Comparison of ENCODE assay signal across 1 cellular context in the genomic region with DNA sequence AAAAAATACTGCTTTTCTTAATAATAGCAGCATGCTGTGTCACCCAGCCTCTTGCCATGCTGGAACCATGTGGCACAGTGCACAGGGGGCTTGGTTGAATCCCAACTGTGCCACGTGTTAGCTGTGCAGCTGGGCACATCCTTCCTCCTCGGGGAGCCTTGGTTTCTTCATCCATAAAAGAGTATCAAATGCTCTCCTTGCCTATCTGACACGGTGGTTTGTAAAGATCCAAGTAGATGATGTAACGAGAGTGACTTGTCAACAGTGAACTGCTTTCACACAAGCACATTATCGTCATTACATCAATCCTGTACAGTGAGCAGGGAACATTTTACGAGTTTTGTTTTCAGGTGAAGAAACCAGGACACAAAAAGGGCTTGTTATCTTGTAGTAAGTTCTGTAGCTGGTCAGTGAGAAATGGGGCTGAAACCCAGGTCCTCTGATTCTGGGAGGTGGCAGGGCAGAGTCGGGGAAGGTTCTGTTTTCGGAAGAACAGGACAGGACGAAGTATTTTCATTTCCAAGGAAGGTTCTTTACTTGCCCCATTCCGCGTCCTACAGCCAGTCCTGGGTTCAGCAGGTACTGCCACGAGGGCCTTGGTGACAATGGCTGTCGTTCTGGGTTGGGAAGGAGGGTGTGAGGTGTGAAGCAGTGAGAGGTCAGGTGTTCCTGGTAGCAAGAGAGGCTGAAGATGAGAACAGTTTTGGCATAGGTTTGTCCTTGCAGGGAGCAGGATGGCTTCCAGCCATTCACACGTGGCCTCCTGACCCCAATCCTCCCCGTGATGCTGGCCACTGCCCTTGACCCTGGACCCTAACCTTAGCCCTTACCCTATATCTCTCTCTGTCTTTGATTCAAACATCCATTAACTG.
TF ChIP-seq lines count a peak whose summit lies in the region.

No MANE protein-coding gene starts in this region.

TF ChIP-seq in HEK293, 187 proteins besides CTCF, POLR2A, EP300 and RAD21 (continued from another document):
- TF ChIP-seq, protein P1, sequence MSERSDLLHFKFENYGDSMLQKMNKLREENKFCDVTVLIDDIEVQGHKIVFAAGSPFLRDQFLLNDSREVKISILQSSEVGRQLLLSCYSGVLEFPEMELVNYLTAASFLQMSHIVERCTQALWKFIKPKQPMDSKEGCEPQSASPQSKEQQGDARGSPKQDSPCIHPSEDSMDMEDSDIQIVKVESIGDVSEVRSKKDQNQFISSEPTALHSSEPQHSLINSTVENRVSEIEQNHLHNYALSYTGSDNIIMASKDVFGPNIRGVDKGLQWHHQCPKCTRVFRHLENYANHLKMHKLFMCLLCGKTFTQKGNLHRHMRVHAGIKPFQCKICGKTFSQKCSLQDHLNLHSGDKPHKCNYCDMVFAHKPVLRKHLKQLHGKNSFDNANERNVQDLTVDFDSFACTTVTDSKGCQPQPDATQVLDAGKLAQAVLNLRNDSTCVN (tag by site-specific recombination; optimal IDR thresholded peaks at IDR 0.05): no peak
- TF ChIP-seq ZNF112 (tag by site-specific recombination; IDR thresholded peaks at IDR 0.05) (no peak), ZNF146 (tag by site-specific recombination; IDR thresholded peaks at IDR 0.05) (no peak), ZNF548 (tag by site-specific recombination; IDR thresholded peaks at IDR 0.05) (no peak), ZNF248 (tag by site-specific recombination; IDR thresholded peaks at IDR 0.05) (no peak), ZNF335 (tag by site-specific recombination; conservative IDR thresholded peaks at IDR 0.05) (no peak), ZNF24 (tag by site-specific recombination; IDR thresholded peaks at IDR 0.05) (no peak), ZNF677 (tag by site-specific recombination; IDR thresholded peaks at IDR 0.05) (no peak), ZNF19 (tag by site-specific recombination; IDR thresholded peaks at IDR 0.05; ENCODE audit: low read depth) (no peak), ZXDB (tag by site-specific recombination; IDR thresholded peaks at IDR 0.05) (no peak), ZNF416 (tag by site-specific recombination; IDR thresholded peaks at IDR 0.05) (no peak), ZNF23 (tag by site-specific recombination; IDR thresholded peaks at IDR 0.05; ENCODE audit: borderline replicate concordance) (no peak), ZFP69B (tag by site-specific recombination; IDR thresholded peaks at IDR 0.05) (0 out of 2 replicates have a peak, but pooled peaks have one; percentile 21), ZNF555 (tag by site-specific recombination; conservative IDR thresholded peaks at IDR 0.05) (no peak), ZNF660 (tag by site-specific recombination; IDR thresholded peaks at IDR 0.05) (0 out of 2 replicates have a peak, but pooled peaks have one; percentile 44), ZNF394 (tag by site-specific recombination; IDR thresholded peaks at IDR 0.05; ENCODE audit: borderline replicate concordance) (no peak), ZNF837 (tag by site-specific recombination; IDR thresholded peaks at IDR 0.05) (no peak), ZNF544 (tag by site-specific recombination; IDR thresholded peaks at IDR 0.05) (no peak), ZNF707 (tag by site-specific recombination; IDR thresholded peaks at IDR 0.05) (no peak), SCRT2 (tag by site-specific recombination; IDR thresholded peaks at IDR 0.05) (no peak), HOXC10 (CRISPR knock-in tag; IDR thresholded peaks at IDR 0.05) (no peak), ZNF10 (tag by site-specific recombination; IDR thresholded peaks at IDR 0.05) (peak; percentile 74; the same call in 1 of the 2 replicates), ZSCAN16 (tag by site-specific recombination; IDR thresholded peaks at IDR 0.05) (no peak), FEZF1 (tag by site-specific recombination; IDR thresholded peaks at IDR 0.05) (no peak), ZBTB7A (tag by site-specific recombination; IDR thresholded peaks at IDR 0.05; ENCODE audit: low read depth) (no peak), ZNF138 (tag by site-specific recombination; IDR thresholded peaks at IDR 0.05; ENCODE audit: borderline replicate concordance) (no peak), PRDM1 (tag by site-specific recombination; IDR thresholded peaks at IDR 0.05) (peak; percentile 42; the same call in 1 of the 2 replicates), ZNF239 (tag by site-specific recombination; IDR thresholded peaks at IDR 0.05) (no peak), ZFP41 (tag by site-specific recombination; IDR thresholded peaks at IDR 0.05; ENCODE audit: borderline replicate concordance) (no peak)
- TF ChIP-seq, protein P2, sequence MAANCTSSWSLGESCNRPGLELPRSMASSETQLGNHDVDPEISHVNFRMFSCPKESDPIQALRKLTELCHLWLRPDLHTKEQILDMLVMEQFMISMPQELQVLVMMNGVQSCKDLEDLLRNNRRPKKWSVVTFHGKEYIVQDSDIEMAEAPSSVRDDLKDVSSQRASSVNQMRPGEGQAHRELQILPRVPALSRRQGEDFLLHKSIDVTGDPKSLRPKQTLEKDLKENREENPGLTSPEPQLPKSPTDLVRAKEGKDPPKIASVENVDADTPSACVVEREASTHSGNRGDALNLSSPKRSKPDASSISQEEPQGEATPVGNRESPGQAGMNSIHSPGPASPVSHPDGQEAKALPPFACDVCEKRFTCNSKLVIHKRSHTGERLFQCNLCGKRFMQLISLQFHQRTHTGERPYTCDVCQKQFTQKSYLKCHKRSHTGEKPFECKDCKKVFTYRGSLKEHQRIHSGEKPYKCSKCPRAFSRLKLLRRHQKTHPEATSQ (tag by site-specific recombination; IDR thresholded peaks at IDR 0.05): no peak
- TF ChIP-seq, protein P3, sequence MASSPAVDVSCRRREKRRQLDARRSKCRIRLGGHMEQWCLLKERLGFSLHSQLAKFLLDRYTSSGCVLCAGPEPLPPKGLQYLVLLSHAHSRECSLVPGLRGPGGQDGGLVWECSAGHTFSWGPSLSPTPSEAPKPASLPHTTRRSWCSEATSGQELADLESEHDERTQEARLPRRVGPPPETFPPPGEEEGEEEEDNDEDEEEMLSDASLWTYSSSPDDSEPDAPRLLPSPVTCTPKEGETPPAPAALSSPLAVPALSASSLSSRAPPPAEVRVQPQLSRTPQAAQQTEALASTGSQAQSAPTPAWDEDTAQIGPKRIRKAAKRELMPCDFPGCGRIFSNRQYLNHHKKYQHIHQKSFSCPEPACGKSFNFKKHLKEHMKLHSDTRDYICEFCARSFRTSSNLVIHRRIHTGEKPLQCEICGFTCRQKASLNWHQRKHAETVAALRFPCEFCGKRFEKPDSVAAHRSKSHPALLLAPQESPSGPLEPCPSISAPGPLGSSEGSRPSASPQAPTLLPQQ (tag by site-specific recombination; IDR thresholded peaks at IDR 0.05): peak; percentile 40; the same call in 1 of the 2 replicates
- TF ChIP-seq, protein P4, sequence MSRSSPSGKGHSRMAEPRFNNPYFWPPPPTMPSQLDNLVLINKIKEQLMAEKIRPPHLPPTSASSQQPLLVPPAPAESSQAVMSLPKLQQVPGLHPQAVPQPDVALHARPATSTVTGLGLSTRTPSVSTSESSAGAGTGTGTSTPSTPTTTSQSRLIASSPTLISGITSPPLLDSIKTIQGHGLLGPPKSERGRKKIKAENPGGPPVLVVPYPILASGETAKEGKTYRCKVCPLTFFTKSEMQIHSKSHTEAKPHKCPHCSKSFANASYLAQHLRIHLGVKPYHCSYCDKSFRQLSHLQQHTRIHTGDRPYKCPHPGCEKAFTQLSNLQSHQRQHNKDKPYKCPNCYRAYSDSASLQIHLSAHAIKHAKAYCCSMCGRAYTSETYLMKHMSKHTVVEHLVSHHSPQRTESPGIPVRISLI (tag by site-specific recombination; IDR thresholded peaks at IDR 0.05): no peak
- TF ChIP-seq, protein P5, sequence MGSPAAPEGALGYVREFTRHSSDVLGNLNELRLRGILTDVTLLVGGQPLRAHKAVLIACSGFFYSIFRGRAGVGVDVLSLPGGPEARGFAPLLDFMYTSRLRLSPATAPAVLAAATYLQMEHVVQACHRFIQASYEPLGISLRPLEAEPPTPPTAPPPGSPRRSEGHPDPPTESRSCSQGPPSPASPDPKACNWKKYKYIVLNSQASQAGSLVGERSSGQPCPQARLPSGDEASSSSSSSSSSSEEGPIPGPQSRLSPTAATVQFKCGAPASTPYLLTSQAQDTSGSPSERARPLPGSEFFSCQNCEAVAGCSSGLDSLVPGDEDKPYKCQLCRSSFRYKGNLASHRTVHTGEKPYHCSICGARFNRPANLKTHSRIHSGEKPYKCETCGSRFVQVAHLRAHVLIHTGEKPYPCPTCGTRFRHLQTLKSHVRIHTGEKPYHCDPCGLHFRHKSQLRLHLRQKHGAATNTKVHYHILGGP (tag by site-specific recombination; IDR thresholded peaks at IDR 0.05): no peak
- TF ChIP-seq, protein P6, sequence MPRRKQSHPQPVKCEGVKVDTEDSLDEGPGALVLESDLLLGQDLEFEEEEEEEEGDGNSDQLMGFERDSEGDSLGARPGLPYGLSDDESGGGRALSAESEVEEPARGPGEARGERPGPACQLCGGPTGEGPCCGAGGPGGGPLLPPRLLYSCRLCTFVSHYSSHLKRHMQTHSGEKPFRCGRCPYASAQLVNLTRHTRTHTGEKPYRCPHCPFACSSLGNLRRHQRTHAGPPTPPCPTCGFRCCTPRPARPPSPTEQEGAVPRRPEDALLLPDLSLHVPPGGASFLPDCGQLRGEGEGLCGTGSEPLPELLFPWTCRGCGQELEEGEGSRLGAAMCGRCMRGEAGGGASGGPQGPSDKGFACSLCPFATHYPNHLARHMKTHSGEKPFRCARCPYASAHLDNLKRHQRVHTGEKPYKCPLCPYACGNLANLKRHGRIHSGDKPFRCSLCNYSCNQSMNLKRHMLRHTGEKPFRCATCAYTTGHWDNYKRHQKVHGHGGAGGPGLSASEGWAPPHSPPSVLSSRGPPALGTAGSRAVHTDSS (tag by site-specific recombination; IDR thresholded peaks at IDR 0.05): 0 out of 2 replicates have a peak, but pooled peaks have one; percentile 12
- TF ChIP-seq, protein P7, sequence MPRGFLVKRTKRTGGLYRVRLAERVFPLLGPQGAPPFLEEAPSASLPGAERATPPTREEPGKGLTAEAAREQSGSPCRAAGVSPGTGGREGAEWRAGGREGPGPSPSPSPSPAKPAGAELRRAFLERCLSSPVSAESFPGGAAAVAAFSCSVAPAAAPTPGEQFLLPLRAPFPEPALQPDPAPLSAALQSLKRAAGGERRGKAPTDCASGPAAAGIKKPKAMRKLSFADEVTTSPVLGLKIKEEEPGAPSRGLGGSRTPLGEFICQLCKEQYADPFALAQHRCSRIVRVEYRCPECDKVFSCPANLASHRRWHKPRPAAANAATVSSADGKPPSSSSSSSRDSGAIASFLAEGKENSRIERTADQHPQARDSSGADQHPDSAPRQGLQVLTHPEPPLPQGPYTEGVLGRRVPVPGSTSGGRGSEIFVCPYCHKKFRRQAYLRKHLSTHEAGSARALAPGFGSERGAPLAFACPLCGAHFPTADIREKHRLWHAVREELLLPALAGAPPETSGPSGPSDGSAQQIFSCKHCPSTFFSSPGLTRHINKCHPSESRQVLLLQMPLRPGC (tag by site-specific recombination; IDR thresholded peaks at IDR 0.05): no peak
- TF ChIP-seq, protein P8, sequence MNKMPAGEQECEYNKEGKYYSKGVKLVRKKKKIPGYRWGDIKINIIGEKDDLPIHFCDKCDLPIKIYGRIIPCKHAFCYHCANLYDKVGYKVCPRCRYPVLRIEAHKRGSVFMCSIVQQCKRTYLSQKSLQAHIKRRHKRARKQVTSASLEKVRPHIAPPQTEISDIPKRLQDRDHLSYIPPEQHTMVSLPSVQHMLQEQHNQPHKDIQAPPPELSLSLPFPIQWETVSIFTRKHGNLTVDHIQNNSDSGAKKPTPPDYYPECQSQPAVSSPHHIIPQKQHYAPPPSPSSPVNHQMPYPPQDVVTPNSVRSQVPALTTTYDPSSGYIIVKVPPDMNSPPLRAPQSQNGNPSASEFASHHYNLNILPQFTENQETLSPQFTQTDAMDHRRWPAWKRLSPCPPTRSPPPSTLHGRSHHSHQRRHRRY (tag by site-specific recombination; IDR thresholded peaks at IDR 0.05): no peak
- TF ChIP-seq, protein P9, sequence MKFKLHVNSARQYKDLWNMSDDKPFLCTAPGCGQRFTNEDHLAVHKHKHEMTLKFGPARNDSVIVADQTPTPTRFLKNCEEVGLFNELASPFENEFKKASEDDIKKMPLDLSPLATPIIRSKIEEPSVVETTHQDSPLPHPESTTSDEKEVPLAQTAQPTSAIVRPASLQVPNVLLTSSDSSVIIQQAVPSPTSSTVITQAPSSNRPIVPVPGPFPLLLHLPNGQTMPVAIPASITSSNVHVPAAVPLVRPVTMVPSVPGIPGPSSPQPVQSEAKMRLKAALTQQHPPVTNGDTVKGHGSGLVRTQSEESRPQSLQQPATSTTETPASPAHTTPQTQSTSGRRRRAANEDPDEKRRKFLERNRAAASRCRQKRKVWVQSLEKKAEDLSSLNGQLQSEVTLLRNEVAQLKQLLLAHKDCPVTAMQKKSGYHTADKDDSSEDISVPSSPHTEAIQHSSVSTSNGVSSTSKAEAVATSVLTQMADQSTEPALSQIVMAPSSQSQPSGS (tag by site-specific recombination; IDR thresholded peaks at IDR 0.05; ENCODE audit: low read depth): peak; percentile 69
